In the genomic region with DNA sequence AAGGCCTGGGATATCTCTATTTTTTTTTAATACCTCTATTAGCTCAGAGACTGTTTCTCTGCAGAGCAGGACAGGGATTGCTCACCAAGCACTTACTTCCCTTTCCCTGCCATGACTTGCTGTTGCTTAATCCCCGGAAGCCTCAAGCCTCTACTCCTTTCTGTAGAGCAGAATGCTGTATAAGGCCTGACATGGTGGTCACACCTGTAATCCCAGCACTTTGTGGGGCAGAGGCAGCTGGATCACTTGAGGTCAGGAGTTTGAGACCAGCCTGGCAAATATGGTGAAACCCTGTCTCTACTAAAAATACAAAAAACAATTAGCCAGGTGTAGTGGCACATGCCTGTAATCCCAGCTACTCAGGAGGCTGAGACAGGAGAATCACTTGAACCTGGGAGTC, we compare ENCODE assay signal across 1 cellular context.
A peak's percentile ranks its signal among the peaks of the same experiment; 100 is the strongest.
TF ChIP-seq lines count a peak whose summit lies in the region.

No MANE protein-coding gene starts in this region.

TF ChIP-seq in IMR-90, 13 proteins besides CTCF, POLR2A, EP300 and RAD21:
- peak; percentile 96 for TF ChIP-seq CEBPB (IDR thresholded peaks at IDR 0.05; ENCODE audit: low read depth, low read length)
TF ChIP-seq in IMR-90: peak in this region for 1; not testable (repeated sequence) for 12.
